Comparison of ENCODE assay signal across 1 cellular context in the genomic region with DNA sequence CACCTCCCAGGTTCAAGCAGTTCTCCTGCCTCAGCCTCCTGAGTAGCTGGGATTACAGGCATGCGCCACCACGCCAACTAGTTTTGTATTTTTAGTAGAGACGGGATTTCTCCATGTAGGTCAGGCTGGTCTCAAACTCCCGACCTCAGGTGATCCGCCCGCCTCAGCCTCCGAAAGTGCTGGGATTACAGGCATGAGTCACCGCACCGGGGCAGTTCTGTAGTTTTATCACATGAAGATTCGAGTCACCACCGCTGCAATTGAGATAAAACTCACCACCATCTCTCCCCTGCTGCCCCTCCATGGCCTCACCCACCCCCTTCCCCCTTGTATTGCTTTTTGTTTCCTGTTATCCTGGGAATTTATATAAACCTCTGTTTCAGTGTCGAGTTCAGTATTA.
TF ChIP-seq lines count a peak whose summit lies in the region.
"Not testable (repeated sequence)": the region's sequence is repeated elsewhere in the genome, so short reads cannot be mapped to it uniquely, and the experiment has no call there.

No MANE protein-coding gene starts in this region.

TF ChIP-seq in K562, 482 proteins besides CTCF, POLR2A, EP300 and RAD21:
- TF ChIP-seq, protein P1, sequence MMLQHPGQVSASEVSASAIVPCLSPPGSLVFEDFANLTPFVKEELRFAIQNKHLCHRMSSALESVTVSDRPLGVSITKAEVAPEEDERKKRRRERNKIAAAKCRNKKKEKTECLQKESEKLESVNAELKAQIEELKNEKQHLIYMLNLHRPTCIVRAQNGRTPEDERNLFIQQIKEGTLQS (IDR thresholded peaks at IDR 0.05) = peak; percentile 85
- TF ChIP-seq, protein P1 (CRISPR knock-in tag; conservative IDR thresholded peaks at IDR 0.05) = not testable (repeated sequence)
- TF ChIP-seq ZBTB7A (IDR thresholded peaks at IDR 0.05; ENCODE audit: borderline replicate concordance, control insufficient read depth, low read depth, low read length) = peak; percentile 26; the same call in 1 of the 2 replicates
- TF ChIP-seq HDAC1 (IDR thresholded peaks at IDR 0.05) = peak in 1 of 2 experiments; percentile 18; a peak in 1 of 4 replicates
- TF ChIP-seq FOSL1 (tag; conservative IDR thresholded peaks at IDR 0.05) = peak; percentile 80
- TF ChIP-seq SMARCA4 (IDR thresholded peaks at IDR 0.05) = peak; percentile 67
- peak; percentile 56 to 65; a peak in 3 of 4 replicates for TF ChIP-seq KDM1A (IDR thresholded peaks at IDR 0.05)
- peak; percentile 44; the same call in 1 of the 2 replicates for TF ChIP-seq TOE1 (IDR thresholded peaks at IDR 0.05; ENCODE audit: borderline replicate concordance)
- not testable (repeated sequence) for TF ChIP-seq TOE1 (CRISPR knock-in tag; IDR thresholded peaks at IDR 0.05; ENCODE audit: borderline replicate concordance, low read depth)
- TF ChIP-seq CBFA2T3 (IDR thresholded peaks at IDR 0.05) = peak; percentile 69
- TF ChIP-seq DPF2 (IDR thresholded peaks at IDR 0.05) = peak; percentile 73
- peak; percentile 73 for TF ChIP-seq ARID1B (IDR thresholded peaks at IDR 0.05)
- TF ChIP-seq CBFA2T2 (conservative IDR thresholded peaks at IDR 0.05) = peak; percentile 42; the same call in 1 of the 2 replicates
- peak in 1 of 2 experiments; percentile 27; a peak in 1 of 4 replicates for TF ChIP-seq RCOR1 (IDR thresholded peaks at IDR 0.05; ENCODE audit: borderline replicate concordance in 1 of 2, low read depth in 2 of 2, low read length in 2 of 2)
- TF ChIP-seq JUND (IDR thresholded peaks at IDR 0.05; ENCODE audit: borderline replicate concordance, low read depth, low read length) = peak; percentile 77
- TF ChIP-seq JUND (tag; IDR thresholded peaks at IDR 0.05; ENCODE audit: borderline replicate concordance, low read depth, low read length) = peak; percentile 49; the same call in 1 of the 3 replicates
- TF ChIP-seq EGR1 (conservative IDR thresholded peaks at IDR 0.05) = peak; percentile 86
TF ChIP-seq in K562: peak in this region for 14; not testable (repeated sequence) for 468.
